10 cellular contexts compared by ENCODE assay signal in the genomic region with DNA sequence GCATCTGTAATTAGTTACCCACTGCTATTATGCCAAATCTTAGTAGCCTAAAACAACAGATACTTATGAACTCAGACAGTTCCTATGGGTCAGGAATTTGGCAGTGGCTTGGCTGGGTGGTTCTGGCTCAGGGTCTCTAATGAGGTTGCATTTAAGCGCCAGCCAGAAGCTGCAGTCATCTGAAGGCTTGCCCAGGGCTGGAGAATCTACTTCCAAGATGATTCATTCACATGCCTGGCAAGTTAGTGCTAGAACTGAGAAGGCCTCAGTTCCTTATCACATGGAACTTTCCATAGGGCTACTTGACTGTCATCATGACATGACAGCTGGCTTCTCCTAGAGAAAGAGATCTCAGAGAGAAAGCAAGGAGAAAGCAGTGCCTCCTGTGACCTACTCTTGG.
DNase-seq lines count a peak whose midpoint lies in the region; ATAC-seq and TF ChIP-seq lines count a peak whose summit lies in the region.
"Had no signal": no experiment of that assay in that cellular context is flagged by ENCODE, and none has a peak within 500 bp of the region (broad histone marks: within the 10 kb centered on the region; RNA-seq: fewer than 3 reads in every experiment).

No MANE protein-coding gene starts in this region.

- peaks cover 8% of the 10 kb centered on the region for H3K4me1 Mint-ChIP-seq in activated T-helper 17 cell treated with anti-CD3 and anti-CD28 coated beads, Interleukin-2, amount 50 U/mL, for 72 hours
- peaks cover 3% of the 10 kb centered on the region for H3K4me1 Mint-ChIP-seq in nephron progenitor cell
- H3K4me1 Mint-ChIP-seq: IgD-negative memory B cell had no signal

- no peaks in the 10 kb centered on the region for H3F3A ChIP-seq in smooth muscle cell (ENCODE audit: low read depth)

- H3K4me1 ChIP-seq in heart right ventricle (peaks cover 0 to 24% (median 9%) of the 10 kb centered on the region in 9 donors), smooth muscle cell (ENCODE audit: low read depth) (no peaks in the 10 kb centered on the region), esophagus muscularis mucosa (peaks cover 0 to 6% (median 0%) of the 10 kb centered on the region in 4 donors)

- 66 to 82% methylated on average over 1 of the region's 1 CpG for WGBS in heart right ventricle, 2 donors
- 18% methylated on average over 1 of the region's 1 CpG for WGBS in smooth muscle cell (ENCODE audit: low lambda C conversion rate)
- 100% methylated on average over 1 of the region's 1 CpG for WGBS in esophagus muscularis mucosa

- no peaks in the 10 kb centered on the region for H3K79me2 ChIP-seq in smooth muscle cell (ENCODE audit: low read depth)

- no peaks in the 10 kb centered on the region for H3K9me3 Mint-ChIP-seq in activated T-helper 17 cell treated with anti-CD3 and anti-CD28 coated beads, Interleukin-2, amount 50 U/mL, for 72 hours
- peaks cover 4% of the 10 kb centered on the region for H3K9me3 Mint-ChIP-seq in nephron progenitor cell

- intact Hi-C loops in heart right ventricle (cut with DNase I) = loop anchor here in 1 of 10 donors (10.0 kb wide), 1 partner anchor 122 kb away; a partner anchor contains a TSS
- intact Hi-C loops in esophagus muscularis mucosa (cut with DNase I) = no loop called here

- TF ChIP-seq POLR2A in esophagus muscularis mucosa (IDR thresholded peaks at IDR 0.05; ENCODE audit: low read depth) = no peak

- no peak overlapping the region for H2AFZ ChIP-seq in smooth muscle cell (ENCODE audit: low read depth)

- no peak overlapping the region for H3K4me2 ChIP-seq in smooth muscle cell

- no peak overlapping the region for H3K4me3 ChIP-seq in HFF-Myc (replicated peaks; ENCODE audit: low read depth, low read length)
- no peak overlapping the region for H3K4me3 ChIP-seq in heart right ventricle
- H3K4me3 ChIP-seq in smooth muscle cell = no peak overlapping the region
- H3K4me3 ChIP-seq in esophagus muscularis mucosa = no peak overlapping the region

- H3K27me3 ChIP-seq in heart right ventricle = no peaks in the 10 kb centered on the region
- H3K27me3 ChIP-seq in smooth muscle cell (ENCODE audit: low read depth) = no peaks in the 10 kb centered on the region
- H3K27me3 ChIP-seq in esophagus muscularis mucosa = no peaks in the 10 kb centered on the region

- TF ChIP-seq CTCF in HFF-Myc (IDR thresholded peaks at IDR 0.05; ENCODE audit: low read depth, low read length, missing control alignments) (no peak), heart right ventricle (IDR thresholded peaks at IDR 0.05) (no peak), smooth muscle cell (IDR thresholded peaks at IDR 0.05; ENCODE audit: borderline replicate concordance, insufficient read depth, poor library complexity, severe bottlenecking) (no peak), nephron progenitor cell (IDR thresholded peaks at IDR 0.05) (no peak), esophagus muscularis mucosa (IDR thresholded peaks at IDR 0.05) (no peak)

- H3K9me3 ChIP-seq in heart right ventricle = no peaks in the 10 kb centered on the region
- no peaks in the 10 kb centered on the region for H3K9me3 ChIP-seq in smooth muscle cell (replicated peaks; ENCODE audit: low read depth)
- H3K9me3 ChIP-seq in esophagus muscularis mucosa = no peaks in the 10 kb centered on the region

- no peak overlapping the region for H3K9ac ChIP-seq in smooth muscle cell (ENCODE audit: low read depth)

- H3K4me3 Mint-ChIP-seq in activated T-helper 17 cell treated with anti-CD3 and anti-CD28 coated beads, Interleukin-2, amount 50 U/mL, for 72 hours = no peak overlapping the region
- H3K4me3 Mint-ChIP-seq in nephron progenitor cell = no peak overlapping the region
- H3K4me3 Mint-ChIP-seq: IgD-negative memory B cell had no signal

- DNase-seq in HFF-Myc (ENCODE audit: extremely low read depth, low read depth) = peak; percentile 40
- DNase-seq in heart right ventricle = peak; percentile 19 to 34
- no peak for DNase-seq in smooth muscle cell (lab: John Stamatoyannopoulos, UW; ENCODE audit: unreplicated experiment)
- no peak for DNase-seq in DMS 273 (lab: John Stamatoyannopoulos, UW; ENCODE audit: unreplicated experiment)
- no peak for DNase-seq in nephron progenitor cell
- no peak for DNase-seq in NCI-H2227 treated with DMSO at 0.1 percent for 48 hours (lab: John Stamatoyannopoulos, UW)
- DNase-seq in esophagus muscularis mucosa (ENCODE audit: extremely low spot score) = no peak

- H3K27ac ChIP-seq in heart right ventricle (peak overlapping the region in 2 of 10 donors; percentile 4 to 18), smooth muscle cell (ENCODE audit: low read depth) (peak overlapping the region; percentile 47), esophagus muscularis mucosa (replicated peaks in 1 of 4) (no peak overlapping the region)

- H3K36me3 ChIP-seq in heart right ventricle (no peaks in the 10 kb centered on the region), smooth muscle cell (ENCODE audit: low read depth) (no peaks in the 10 kb centered on the region), esophagus muscularis mucosa (no peaks in the 10 kb centered on the region)

- no peak for TF ChIP-seq EP300 in esophagus muscularis mucosa (IDR thresholded peaks at IDR 0.05)

- no peaks in the 10 kb centered on the region for H4K20me1 ChIP-seq in smooth muscle cell (ENCODE audit: low read depth)

- H3K27ac Mint-ChIP-seq in activated T-helper 17 cell treated with anti-CD3 and anti-CD28 coated beads, Interleukin-2, amount 50 U/mL, for 72 hours = no peak overlapping the region
- H3K27ac Mint-ChIP-seq in nephron progenitor cell = no peak overlapping the region
- H3K27ac Mint-ChIP-seq: IgD-negative memory B cell, progenitor cell of endocrine pancreas had no signal

- peaks cover 5% of the 10 kb centered on the region for H3K27me3 Mint-ChIP-seq in activated T-helper 17 cell treated with anti-CD3 and anti-CD28 coated beads, Interleukin-2, amount 50 U/mL, for 72 hours
- H3K27me3 Mint-ChIP-seq in nephron progenitor cell (ENCODE audit: low read depth, poor library complexity) = no peaks in the 10 kb centered on the region
- H3K27me3 Mint-ChIP-seq: IgD-negative memory B cell, progenitor cell of endocrine pancreas had no signal

- ATAC-seq in activated T-helper 17 cell treated with anti-CD3 and anti-CD28 coated beads, Interleukin-2, amount 50 U/mL, for 72 hours (replicated peaks) = peak; percentile 22
- ATAC-seq in heart right ventricle = peak; percentile 49 to 97 (median 60)

- H3K36me3 Mint-ChIP-seq in activated T-helper 17 cell treated with anti-CD3 and anti-CD28 coated beads, Interleukin-2, amount 50 U/mL, for 72 hours (ENCODE audit: low read depth) = no peaks in the 10 kb centered on the region
- peaks cover 26% of the 10 kb centered on the region for H3K36me3 Mint-ChIP-seq in nephron progenitor cell (ENCODE audit: low read depth)

Comparison
In these comparisons a context has a peak if more than half of its experiments do, and no peak if none do; other contexts are left out.
1. DNase-seq: peak in HFF-Myc (single experiment) and heart right ventricle (2 of 2); none in smooth muscle cell (single experiment), DMS 273 (single experiment), nephron progenitor cell (single experiment), NCI-H2227 treated with DMSO at 0.1 percent for 48 hours (single experiment) and esophagus muscularis mucosa (single experiment).